In the genomic region with DNA sequence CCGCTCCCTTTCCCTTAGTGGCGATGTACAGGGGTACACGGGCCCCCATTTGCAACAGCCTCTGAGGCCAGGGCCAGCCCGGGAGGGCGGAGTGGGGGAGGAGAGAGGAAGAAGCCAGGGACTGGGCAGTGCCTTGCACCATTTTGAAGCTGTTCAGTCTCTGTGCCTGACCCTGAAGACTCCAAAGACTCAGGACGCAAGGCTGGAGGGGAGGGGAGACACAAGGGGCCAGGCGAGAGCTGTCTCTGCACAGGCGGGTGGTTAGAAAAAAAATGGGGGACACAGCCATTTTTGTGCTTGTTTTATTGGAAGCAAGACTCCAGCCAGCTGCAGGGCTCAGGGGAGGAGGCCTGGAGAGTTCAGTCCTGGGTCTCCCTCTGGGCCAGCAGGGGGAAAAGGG, we compare ENCODE assay signal across 10 cellular contexts. TPM values are rescaled to one million over a fixed set of nuclear protein-coding genes. Genes with fewer than 3 reads are reported as not detected.
A peak's percentile ranks its signal among the peaks of the same experiment; 100 is the strongest.
DNase-seq lines count a peak whose midpoint lies in the region; ATAC-seq, FAIRE-seq and TF ChIP-seq lines count a peak whose summit lies in the region.
"Had no signal": no experiment of that assay in that cellular context is flagged by ENCODE, and none has a peak within 500 bp of the region (broad histone marks: within the 10 kb centered on the region; RNA-seq: fewer than 3 reads in every experiment).

No MANE protein-coding gene starts in this region.

- POLR2A ChIA-PET in HepG2 (lab: Yijun Ruan, JAX), result no interaction called here
- POLR2A ChIA-PET in activated naive CD8-positive, alpha-beta T cell treated with anti-CD3 and anti-CD28 coated beads, Interleukin-2, amount 10 ng/mL, durations not matched to agents 7 days and 5 days (lab: Charles Lee), result interaction anchor here (1.2 kb wide), 1 partner anchor 40 kb away, joined by 3 read pairs; a partner anchor contains a TSS

- in situ Hi-C loops in HepG2 (cut with HindIII; ENCODE audit: extremely low pct_ligation_motif_present, low pct_unique_long_range_greater_than_20kb), result loop anchor here (10.0 kb wide), 2 partner anchors 180 to 320 kb away; no protein-coding TSS in a partner anchor

- H3K79me2 ChIP-seq in HepG2 (ENCODE audit: insufficient read depth, low read length), result no peaks in the 10 kb centered on the region

- H3K9me3 Mint-ChIP-seq in activated naive CD8-positive, alpha-beta T cell treated with anti-CD3 and anti-CD28 coated beads, Interleukin-2, amount 10 ng/mL, durations not matched to agents 7 days and 5 days, result no peaks in the 10 kb centered on the region

- no peak for ATAC-seq in HepG2
- no peak for ATAC-seq in activated naive CD8-positive, alpha-beta T cell treated with anti-CD3 and anti-CD28 coated beads, Interleukin-2, amount 10 ng/mL, durations not matched to agents 7 days and 5 days (ENCODE audit: low read depth)
- no peak for ATAC-seq in HG03439 (IDR thresholded peaks at IDR 0.05; ENCODE audit: unreplicated experiment)
- ATAC-seq in HG02884 (IDR thresholded peaks at IDR 0.05; ENCODE audit: unreplicated experiment), result no peak
- ATAC-seq: left colon had no signal

- H3K9me3 ChIP-seq in liver (ENCODE audit: control insufficient read depth in 4 of 4, low read length in 3 of 4) (no peaks in the 10 kb centered on the region), HepG2 (ENCODE audit: low read length) (no peaks in the 10 kb centered on the region), kidney (ENCODE audit: control insufficient read depth in 1 of 2, low read length in 2 of 2) (no peaks in the 10 kb centered on the region), vagina (no peaks in the 10 kb centered on the region)

- no TSS peak for BruUV-seq in HepG2 (replicated peaks; lab: Mats Ljungman, UMichigan)

- FAIRE-seq in HepG2 (lab: Jason Lieb, UNC), result no peak
- no peak for FAIRE-seq in kidney (lab: Jason Lieb, UNC)

- H3K27me3 ChIP-seq in liver (ENCODE audit: control insufficient read depth in 4 of 4, insufficient read depth in 4 of 4, low read length in 3 of 4) (peaks cover 0 to 7% (median 4%) of the 10 kb centered on the region in 4 donors), HepG2 (ENCODE audit: control insufficient read depth in 1 of 2, insufficient read depth in 2 of 2, low read length in 2 of 2) (peaks cover 2 to 48% of the 10 kb centered on the region in 2 experiments; a peak in 3 of 5 replicates), vagina (no peaks in the 10 kb centered on the region)

- CTCF ChIA-PET in HepG2 (lab: Yijun Ruan, JAX; ENCODE audit: low intra/inter-chr PET ratio, low total read pairs), result no interaction called here

- no peaks in the 10 kb centered on the region for H3K36me3 Mint-ChIP-seq in activated naive CD8-positive, alpha-beta T cell treated with anti-CD3 and anti-CD28 coated beads, Interleukin-2, amount 10 ng/mL, durations not matched to agents 7 days and 5 days

- peaks cover 25% of the 10 kb centered on the region for H3K4me1 Mint-ChIP-seq in activated naive CD8-positive, alpha-beta T cell treated with anti-CD3 and anti-CD28 coated beads, Interleukin-2, amount 10 ng/mL, durations not matched to agents 7 days and 5 days

- TF ChIP-seq RAD21 in liver (IDR thresholded peaks at IDR 0.05) (no peak), HepG2 (CRISPR knock-in tag; IDR thresholded peaks at IDR 0.05) (no peak)

- H3K36me3 ChIP-seq in liver (ENCODE audit: control insufficient read depth in 4 of 4, insufficient read depth in 3 of 4, low read depth in 1 of 4, low read length in 3 of 4), result no peaks in the 10 kb centered on the region
- H3K36me3 ChIP-seq in HepG2 (replicated peaks in 1 of 2; ENCODE audit: control insufficient read depth in 1 of 2, insufficient read depth in 2 of 2, low read length in 2 of 2), result no peaks in the 10 kb centered on the region
- H3K36me3 ChIP-seq in kidney (ENCODE audit: control insufficient read depth in 1 of 2, insufficient read depth in 2 of 2, low read length in 2 of 2), result no peaks in the 10 kb centered on the region
- H3K36me3 ChIP-seq in vagina, result no peaks in the 10 kb centered on the region

- no peak for TF ChIP-seq EP300 in HepG2 (IDR thresholded peaks at IDR 0.05; ENCODE audit: low read depth in 2 of 2, low read length in 2 of 2)
- no peak for TF ChIP-seq EP300 in HepG2 (CRISPR knock-in tag; IDR thresholded peaks at IDR 0.05; ENCODE audit: borderline replicate concordance)

- no peak overlapping the region for H3K27ac Mint-ChIP-seq in activated naive CD8-positive, alpha-beta T cell treated with anti-CD3 and anti-CD28 coated beads, Interleukin-2, amount 10 ng/mL, durations not matched to agents 7 days and 5 days

- H3K27ac ChIP-seq in liver (ENCODE audit: low read depth in 1 of 2, low read length in 2 of 2) (peak overlapping the region; percentile 19), HepG2 (ENCODE audit: extremely low read length, insufficient read depth, low read length) (no peak overlapping the region), kidney (ENCODE audit: low read depth in 2 of 2, low read length in 2 of 2) (no peak overlapping the region), vagina (peak overlapping the region; percentile 17)

- H3K4me2 ChIP-seq in HepG2 (ENCODE audit: low read depth, low read length), result no peak overlapping the region

- 73% methylated on average over 8 of the region's 8 CpGs for WGBS in liver
- whole genome bisulfite sequencing in HepG2 (ENCODE audit: low lambda C conversion rate), result 31% methylated on average over 6 of the region's 8 CpGs

- TF ChIP-seq CTCF in liver (IDR thresholded peaks at IDR 0.05; ENCODE audit: low read depth, low read length, missing input control) (no peak), HepG2 (CRISPR knock-in tag; IDR thresholded peaks at IDR 0.05) (no peak), kidney (IDR thresholded peaks at IDR 0.05; ENCODE audit: borderline replicate concordance, extremely low read depth, insufficient read depth) (no peak), vagina (IDR thresholded peaks at IDR 0.05) (no peak)

- peak overlapping the region; percentile 35 for H3K4me3 Mint-ChIP-seq in activated naive CD8-positive, alpha-beta T cell treated with anti-CD3 and anti-CD28 coated beads, Interleukin-2, amount 10 ng/mL, durations not matched to agents 7 days and 5 days

- peaks cover 27% of the 10 kb centered on the region for H3K27me3 Mint-ChIP-seq in activated naive CD8-positive, alpha-beta T cell treated with anti-CD3 and anti-CD28 coated beads, Interleukin-2, amount 10 ng/mL, durations not matched to agents 7 days and 5 days

- H3K4me3 ChIP-seq in liver (ENCODE audit: low read depth in 1 of 3, low read length in 3 of 3) (peak overlapping the region in 2 of 3 donors; percentile 2 to 65), HepG2 (replicated peaks in 1 of 3; ENCODE audit: insufficient read depth in 1 of 3, low read depth in 2 of 3, low read length in 3 of 3) (no peak overlapping the region), kidney (ENCODE audit: low read length in 2 of 2) (peak overlapping the region in 1 of 2 donors; percentile 57), vagina (peak overlapping the region in 1 of 2 donors; percentile 68)

- peak overlapping the region in 1 of 2 donors; percentile 38 for H3K9ac ChIP-seq in liver (ENCODE audit: low read depth in 1 of 2, low read length in 2 of 2)
- no peak overlapping the region for H3K9ac ChIP-seq in HepG2 (ENCODE audit: insufficient read depth, low read depth, low read length)
- H3K9ac ChIP-seq in kidney (ENCODE audit: low read length in 2 of 2), result no peak overlapping the region

- no peaks in the 10 kb centered on the region for H4K20me1 ChIP-seq in HepG2 (ENCODE audit: insufficient read depth, low read length)

- H3K4me1 ChIP-seq in liver (ENCODE audit: control insufficient read depth in 4 of 4, insufficient read depth in 4 of 4, low read length in 3 of 4) (peaks cover 17 to 31% (median 23%) of the 10 kb centered on the region in 4 donors), HepG2 (ENCODE audit: insufficient read depth, low read length) (peaks cover 18% of the 10 kb centered on the region), kidney (ENCODE audit: control insufficient read depth in 1 of 2, insufficient read depth in 1 of 2, low read depth in 1 of 2, low read length in 2 of 2) (peaks cover 12 to 20% of the 10 kb centered on the region in 2 donors), vagina (peaks cover 50% of the 10 kb centered on the region)

- TF ChIP-seq POLR2A in HepG2 (IDR thresholded peaks at IDR 0.05; ENCODE audit: insufficient read depth in 1 of 2, low read depth in 2 of 2, low read length in 2 of 2) (no peak), vagina (IDR thresholded peaks at IDR 0.05) (no peak)

- intact Hi-C loops in HepG2 (cut with micrococcal nuclease; ENCODE audit: unreplicated experiment) (no loop called here), kidney (cut with DNase I) (no loop called here), vagina (cut with DNase I) (loop anchor here (5.0 kb wide), 2 partner anchors 173 to 252 kb away; a partner anchor contains a TSS)

- DNase-seq in HepG2 (ENCODE audit: low spot score), result no peak
- no peak for DNase-seq in activated naive CD8-positive, alpha-beta T cell treated with anti-CD3 and anti-CD28 coated beads, Interleukin-2, amount 10 ng/mL, durations not matched to agents 7 days and 5 days
- peak; percentile 52 for DNase-seq in kidney
- DNase-seq in vagina (ENCODE audit: extremely low spot score in 2 of 2), result no peak
- no peak for DNase-seq in medulla oblongata (ENCODE audit: extremely low spot score)
- DNase-seq: caudate nucleus, left colon had no signal

- no peak overlapping the region for H2AFZ ChIP-seq in HepG2 (ENCODE audit: low read length)

RNA-seq across cellular contexts. Expression of a gene that starts 1.6 kb away (rescaled TPM):
- 1 to 10 TPM; 2.3 TPM for total RNA-seq in liver
- 1 to 10 TPM; 2.2 to 3.3 TPM for polyA plus RNA-seq in liver
- total RNA-seq in HepG2 (2016; rRNA removed; fragmentation: Illumina TruSeq; extraction: Trizol), result 0.08 and 0.11 TPM in 2 replicates
- not detected in 2 replicates for total RNA-seq in HepG2 (2016; cell fraction: cytosol; rRNA removed; fragmentation: Illumina TruSeq; extraction: Trizol; ENCODE audit: low read depth)
- 0.09 and 0.16 TPM in 2 replicates for total RNA-seq in HepG2 (2016; cell fraction: insoluble cytoplasmic fraction; rRNA removed; fragmentation: Illumina TruSeq; extraction: Trizol)
- total RNA-seq in HepG2 (2016; cell fraction: membrane; rRNA removed; fragmentation: Illumina TruSeq; extraction: Trizol), result 0.12 and 0.14 TPM in 2 replicates
- not detected in 2 replicates for total RNA-seq in HepG2 (2016; cell fraction: nucleus; rRNA removed; fragmentation: Illumina TruSeq; extraction: Trizol)
- polyA plus RNA-seq in HepG2 (2011; rRNA removed), result 0.04 and 0.05 TPM in 2 replicates
- polyA plus RNA-seq in HepG2 (2011; cell fraction: cytosol; rRNA removed), result 0.09 and 0.12 TPM in 2 replicates
- 0.07 and 0.11 TPM in 2 replicates for polyA plus RNA-seq in HepG2 (2011; cell fraction: nucleus; rRNA removed)
- 0.07 TPM in 1 of 2 replicates, not detected in the other for polyA plus RNA-seq in HepG2 (2012)
- polyA plus RNA-seq in HepG2 (2016; cell fraction: cytosol; fragmentation: Illumina TruSeq; extraction: Trizol; ENCODE audit: low read depth), result 0.08 TPM in 1 of 2 replicates, not detected in the other
- polyA plus RNA-seq in HepG2 (2016; cell fraction: insoluble cytoplasmic fraction; fragmentation: Illumina TruSeq; extraction: Trizol; ENCODE audit: low read depth), result 0.08 TPM in 1 of 2 replicates, not detected in the other
- polyA plus RNA-seq in HepG2 (2016; cell fraction: membrane; fragmentation: Illumina TruSeq; extraction: Trizol; ENCODE audit: low read depth), result 0.08 TPM in 1 of 2 replicates, not detected in the other
- 0.15 TPM in 2 replicates for polyA plus RNA-seq in HepG2 (2016; cell fraction: nucleus; fragmentation: Illumina TruSeq; extraction: Trizol; ENCODE audit: insufficient read depth, low read depth)
- 0.22 and 25.9 TPM in 2 replicates for polyA minus RNA-seq in HepG2 (2011; rRNA and poly(A)+ RNA removed; ENCODE audit: low replicate concordance)
- 0.30 and 0.62 TPM in 2 replicates for polyA minus RNA-seq in HepG2 (2011; cell fraction: cytosol; rRNA and poly(A)+ RNA removed)
- 0.25 and 0.26 TPM in 2 replicates for polyA minus RNA-seq in HepG2 (2011; cell fraction: nucleus; rRNA and poly(A)+ RNA removed)
- total RNA-seq in activated naive CD8-positive, alpha-beta T cell treated with anti-CD3 and anti-CD28 coated beads, Interleukin-2, amount 10 ng/mL, durations not matched to agents 7 days and 5 days, result 1 to 10 TPM; 3.5 to 4.2 TPM
- total RNA-seq in kidney, result 7.2 TPM
- 7.3 TPM for polyA plus RNA-seq in kidney (ENCODE audit: insufficient read depth, low read depth, low replicate concordance)
- total RNA-seq in vagina, result 11.3 TPM

RNA-seq across cellular contexts. Expression of a gene that starts 17.1 kb away (rescaled TPM):
- total RNA-seq in liver, result 10 to 100 TPM; 47.9 to 60.0 TPM
- polyA plus RNA-seq in liver, result 100 to 1,000 TPM; 320 to 374 TPM
- total RNA-seq in HepG2 (2016; rRNA removed; fragmentation: Illumina TruSeq; extraction: Trizol), result 217 and 218 TPM in 2 replicates
- total RNA-seq in HepG2 (2016; cell fraction: cytosol; rRNA removed; fragmentation: Illumina TruSeq; extraction: Trizol; ENCODE audit: low read depth), result 117 and 120 TPM in 2 replicates
- 207 and 224 TPM in 2 replicates for total RNA-seq in HepG2 (2016; cell fraction: insoluble cytoplasmic fraction; rRNA removed; fragmentation: Illumina TruSeq; extraction: Trizol)
- total RNA-seq in HepG2 (2016; cell fraction: membrane; rRNA removed; fragmentation: Illumina TruSeq; extraction: Trizol), result 128 and 130 TPM in 2 replicates
- 98.7 and 101 TPM in 2 replicates for total RNA-seq in HepG2 (2016; cell fraction: nucleus; rRNA removed; fragmentation: Illumina TruSeq; extraction: Trizol)
- 132 and 158 TPM in 2 replicates for polyA plus RNA-seq in HepG2 (2011; rRNA removed)
- 156 and 163 TPM in 2 replicates for polyA plus RNA-seq in HepG2 (2011; cell fraction: cytosol; rRNA removed)
- 70.3 and 75.2 TPM in 2 replicates for polyA plus RNA-seq in HepG2 (2011; cell fraction: nucleus; rRNA removed)
- polyA plus RNA-seq in HepG2 (2012), result 264 and 279 TPM in 2 replicates
- 273 and 293 TPM in 2 replicates for polyA plus RNA-seq in HepG2 (2016; cell fraction: cytosol; fragmentation: Illumina TruSeq; extraction: Trizol; ENCODE audit: low read depth)
- polyA plus RNA-seq in HepG2 (2016; cell fraction: insoluble cytoplasmic fraction; fragmentation: Illumina TruSeq; extraction: Trizol; ENCODE audit: low read depth), result 379 and 384 TPM in 2 replicates
- 251 and 264 TPM in 2 replicates for polyA plus RNA-seq in HepG2 (2016; cell fraction: membrane; fragmentation: Illumina TruSeq; extraction: Trizol; ENCODE audit: low read depth)
- polyA plus RNA-seq in HepG2 (2016; cell fraction: nucleus; fragmentation: Illumina TruSeq; extraction: Trizol; ENCODE audit: insufficient read depth, low read depth), result 250 and 258 TPM in 2 replicates
- polyA minus RNA-seq in HepG2 (2011; rRNA and poly(A)+ RNA removed; ENCODE audit: low replicate concordance), result 21.4 and 51.3 TPM in 2 replicates
- polyA minus RNA-seq in HepG2 (2011; cell fraction: cytosol; rRNA and poly(A)+ RNA removed), result 76.2 and 81.5 TPM in 2 replicates
- 23.3 and 29.7 TPM in 2 replicates for polyA minus RNA-seq in HepG2 (2011; cell fraction: nucleus; rRNA and poly(A)+ RNA removed)
- 100 to 1,000 TPM; 220 to 222 TPM for total RNA-seq in activated naive CD8-positive, alpha-beta T cell treated with anti-CD3 and anti-CD28 coated beads, Interleukin-2, amount 10 ng/mL, durations not matched to agents 7 days and 5 days
- 150 TPM for total RNA-seq in kidney
- polyA plus RNA-seq in kidney (ENCODE audit: insufficient read depth, low read depth, low replicate concordance), result 701 TPM
- total RNA-seq in vagina, result 123 TPM

RNA-seq across cellular contexts. Expression of a gene that starts 40.3 kb away (rescaled TPM):
- 1 to 10 TPM in 1 of 2 donors, under 1 TPM in 1; 0.50 to 5.8 TPM for total RNA-seq in liver
- polyA plus RNA-seq in liver, result 1 to 10 TPM; 5.6 to 7.5 TPM
- total RNA-seq in HepG2 (2016; rRNA removed; fragmentation: Illumina TruSeq; extraction: Trizol), result 31.1 and 34.3 TPM in 2 replicates
- 18.1 and 20.2 TPM in 2 replicates for total RNA-seq in HepG2 (2016; cell fraction: cytosol; rRNA removed; fragmentation: Illumina TruSeq; extraction: Trizol; ENCODE audit: low read depth)
- 28.9 and 30.0 TPM in 2 replicates for total RNA-seq in HepG2 (2016; cell fraction: insoluble cytoplasmic fraction; rRNA removed; fragmentation: Illumina TruSeq; extraction: Trizol)
- 51.8 and 60.3 TPM in 2 replicates for total RNA-seq in HepG2 (2016; cell fraction: membrane; rRNA removed; fragmentation: Illumina TruSeq; extraction: Trizol)
- 18.6 and 23.6 TPM in 2 replicates for total RNA-seq in HepG2 (2016; cell fraction: nucleus; rRNA removed; fragmentation: Illumina TruSeq; extraction: Trizol)
- 49.0 and 58.1 TPM in 2 replicates for polyA plus RNA-seq in HepG2 (2011; rRNA removed)
- 46.5 and 47.4 TPM in 2 replicates for polyA plus RNA-seq in HepG2 (2011; cell fraction: cytosol; rRNA removed)
- polyA plus RNA-seq in HepG2 (2011; cell fraction: nucleus; rRNA removed), result 39.9 and 45.6 TPM in 2 replicates
- 23.3 and 23.6 TPM in 2 replicates for polyA plus RNA-seq in HepG2 (2012)
- 30.8 and 37.6 TPM in 2 replicates for polyA plus RNA-seq in HepG2 (2016; cell fraction: cytosol; fragmentation: Illumina TruSeq; extraction: Trizol; ENCODE audit: low read depth)
- 43.3 and 47.6 TPM in 2 replicates for polyA plus RNA-seq in HepG2 (2016; cell fraction: insoluble cytoplasmic fraction; fragmentation: Illumina TruSeq; extraction: Trizol; ENCODE audit: low read depth)
- polyA plus RNA-seq in HepG2 (2016; cell fraction: membrane; fragmentation: Illumina TruSeq; extraction: Trizol; ENCODE audit: low read depth), result 77.2 and 78.4 TPM in 2 replicates
- polyA plus RNA-seq in HepG2 (2016; cell fraction: nucleus; fragmentation: Illumina TruSeq; extraction: Trizol; ENCODE audit: insufficient read depth, low read depth), result 46.8 and 52.7 TPM in 2 replicates
- 10.5 and 79.6 TPM in 2 replicates for polyA minus RNA-seq in HepG2 (2011; rRNA and poly(A)+ RNA removed; ENCODE audit: low replicate concordance)
- polyA minus RNA-seq in HepG2 (2011; cell fraction: cytosol; rRNA and poly(A)+ RNA removed), result 15.0 and 19.5 TPM in 2 replicates
- polyA minus RNA-seq in HepG2 (2011; cell fraction: nucleus; rRNA and poly(A)+ RNA removed), result 7.2 and 10.4 TPM in 2 replicates
- under 1 TPM in 1 of 2 experiments, not detected in 1; 0.22 TPM for total RNA-seq in activated naive CD8-positive, alpha-beta T cell treated with anti-CD3 and anti-CD28 coated beads, Interleukin-2, amount 10 ng/mL, durations not matched to agents 7 days and 5 days
- 13.4 TPM for total RNA-seq in kidney
- polyA plus RNA-seq in kidney (ENCODE audit: insufficient read depth, low read depth, low replicate concordance), result 29.5 TPM
- 6.6 TPM for total RNA-seq in vagina

RNA-seq across cellular contexts. Expression of a gene that starts 48.4 kb away (rescaled TPM):
- total RNA-seq in liver, result 10 to 100 TPM; 15.3 to 15.6 TPM
- 1 to 10 TPM; 7.5 to 9.0 TPM for polyA plus RNA-seq in liver
- total RNA-seq in HepG2 (2016; rRNA removed; fragmentation: Illumina TruSeq; extraction: Trizol), result 18.0 and 36.6 TPM in 2 replicates
- 14.9 and 16.5 TPM in 2 replicates for total RNA-seq in HepG2 (2016; cell fraction: cytosol; rRNA removed; fragmentation: Illumina TruSeq; extraction: Trizol; ENCODE audit: low read depth)
- 26.3 and 28.5 TPM in 2 replicates for total RNA-seq in HepG2 (2016; cell fraction: insoluble cytoplasmic fraction; rRNA removed; fragmentation: Illumina TruSeq; extraction: Trizol)
- total RNA-seq in HepG2 (2016; cell fraction: membrane; rRNA removed; fragmentation: Illumina TruSeq; extraction: Trizol), result 34.0 and 34.5 TPM in 2 replicates
- total RNA-seq in HepG2 (2016; cell fraction: nucleus; rRNA removed; fragmentation: Illumina TruSeq; extraction: Trizol), result 36.5 and 50.4 TPM in 2 replicates
- 50.2 and 52.3 TPM in 2 replicates for polyA plus RNA-seq in HepG2 (2011; rRNA removed)
- polyA plus RNA-seq in HepG2 (2011; cell fraction: cytosol; rRNA removed), result 28.4 and 30.8 TPM in 2 replicates
- 176 and 185 TPM in 2 replicates for polyA plus RNA-seq in HepG2 (2011; cell fraction: nucleus; rRNA removed)
- 21.6 and 28.8 TPM in 2 replicates for polyA plus RNA-seq in HepG2 (2012)
- 9.6 and 12.3 TPM in 2 replicates for polyA plus RNA-seq in HepG2 (2016; cell fraction: cytosol; fragmentation: Illumina TruSeq; extraction: Trizol; ENCODE audit: low read depth)
- 16.8 and 18.6 TPM in 2 replicates for polyA plus RNA-seq in HepG2 (2016; cell fraction: insoluble cytoplasmic fraction; fragmentation: Illumina TruSeq; extraction: Trizol; ENCODE audit: low read depth)
- polyA plus RNA-seq in HepG2 (2016; cell fraction: membrane; fragmentation: Illumina TruSeq; extraction: Trizol; ENCODE audit: low read depth), result 21.3 and 21.8 TPM in 2 replicates
- 53.3 TPM in 2 replicates for polyA plus RNA-seq in HepG2 (2016; cell fraction: nucleus; fragmentation: Illumina TruSeq; extraction: Trizol; ENCODE audit: insufficient read depth, low read depth)
- polyA minus RNA-seq in HepG2 (2011; rRNA and poly(A)+ RNA removed; ENCODE audit: low replicate concordance), result 48.2 and 65.5 TPM in 2 replicates
- polyA minus RNA-seq in HepG2 (2011; cell fraction: cytosol; rRNA and poly(A)+ RNA removed), result 9.3 and 14.4 TPM in 2 replicates
- 30.9 and 39.9 TPM in 2 replicates for polyA minus RNA-seq in HepG2 (2011; cell fraction: nucleus; rRNA and poly(A)+ RNA removed)
- 100 to 1,000 TPM in 1 of 2 experiments, 10 to 100 TPM in 1; 90.3 to 113 TPM for total RNA-seq in activated naive CD8-positive, alpha-beta T cell treated with anti-CD3 and anti-CD28 coated beads, Interleukin-2, amount 10 ng/mL, durations not matched to agents 7 days and 5 days
- 76.5 TPM for total RNA-seq in kidney
- 41.7 TPM for polyA plus RNA-seq in kidney (ENCODE audit: insufficient read depth, low read depth, low replicate concordance)
- 51.6 TPM for total RNA-seq in vagina

Comparison
In these comparisons a context has a peak if more than half of its experiments do, and no peak if none do; other contexts are left out.
1. H3K27ac ChIP-seq: peak in liver (2 of 2) and vagina (single experiment); none in HepG2 (single experiment) and kidney (0 of 2).
2. H3K4me3 ChIP-seq: peak in liver (2 of 3); none in HepG2 (0 of 3).